Comparison of ENCODE assay signal across 1 cellular context in genomic region chr16:27449434-27450188, GRCh38.
TF ChIP-seq lines count a peak whose summit lies in the region.

No MANE protein-coding gene starts in this region.

TF ChIP-seq in GM12878, 131 proteins besides CTCF, POLR2A, EP300 and RAD21 (continued from another document and continues in another):
- TF ChIP-seq E2F8 (IDR thresholded peaks at IDR 0.05; ENCODE audit: low read depth, partially characterized antibody) (no peak), ZBTB33 (IDR thresholded peaks at IDR 0.05) (no peak), SMAD1 (IDR thresholded peaks at IDR 0.05; ENCODE audit: low read depth, partially characterized antibody) (no peak), ZNF592 (IDR thresholded peaks at IDR 0.05) (no peak), TCF12 (IDR thresholded peaks at IDR 0.05; ENCODE audit: low read depth, low read length) (peak; percentile 86), POLR2AphosphoS5 (IDR thresholded peaks at IDR 0.05; ENCODE audit: low read length) (peak; percentile 80; the same call in 1 of the 2 replicates), ASH2L (IDR thresholded peaks at IDR 0.05; ENCODE audit: borderline replicate concordance, low read depth) (no peak), REST (IDR thresholded peaks at IDR 0.05; ENCODE audit: low read depth, low read length) (no peak), NFIC (IDR thresholded peaks at IDR 0.05; ENCODE audit: low read depth, low read length) (no peak), BCL11A (IDR thresholded peaks at IDR 0.05; ENCODE audit: low read depth, low read length) (peak; percentile 57; the same call in 1 of the 2 replicates), RELA (IDR thresholded peaks at IDR 0.05; ENCODE audit: borderline replicate concordance, partially characterized antibody) (peak; percentile 88), MAX (IDR thresholded peaks at IDR 0.05; ENCODE audit: low read depth, low read length) (no peak), ZZZ3 (IDR thresholded peaks at IDR 0.05; ENCODE audit: control insufficient read depth, insufficient read length, low read depth) (no peak), CBX5 (IDR thresholded peaks at IDR 0.05; ENCODE audit: low read depth) (no peak; the same call in none of the 2 replicates), ATF3 (IDR thresholded peaks at IDR 0.05; ENCODE audit: borderline replicate concordance, extremely low read depth, low read depth, low read length) (no peak), RFX5 (IDR thresholded peaks at IDR 0.05; ENCODE audit: low read depth, low read length) (no peak), HDAC2 (IDR thresholded peaks at IDR 0.05) (no peak), RAD51 (IDR thresholded peaks at IDR 0.05) (no peak), CHD4 (IDR thresholded peaks at IDR 0.05) (no peak), IRF4 (IDR thresholded peaks at IDR 0.05; ENCODE audit: low read depth, low read length) (no peak), E4F1 (IDR thresholded peaks at IDR 0.05; ENCODE audit: borderline replicate concordance, partially characterized antibody) (no peak), FOS (IDR thresholded peaks at IDR 0.05; ENCODE audit: borderline replicate concordance, extremely low read depth, insufficient read length) (no peak), ZSCAN29 (IDR thresholded peaks at IDR 0.05) (no peak; the same call in 1 of the 2 replicates), PAX8 (IDR thresholded peaks at IDR 0.05) (no peak), ZNF207 (IDR thresholded peaks at IDR 0.05; ENCODE audit: borderline replicate concordance) (no peak), GATAD2B (conservative IDR thresholded peaks at IDR 0.05; ENCODE audit: low read depth) (peak; percentile 85), POU2F2 (IDR thresholded peaks at IDR 0.05; ENCODE audit: borderline replicate concordance, low read depth, low read length) (peak; percentile 76; the same call in 2 of the 3 replicates), RCOR1 (conservative IDR thresholded peaks at IDR 0.05; ENCODE audit: low read depth, low read length) (no peak), SREBF1 (IDR thresholded peaks at IDR 0.05; ENCODE audit: low read length) (no peak), POLR2AphosphoS2 (IDR thresholded peaks at IDR 0.05; ENCODE audit: low read depth, low read length) (peak; percentile 68), MXI1 (IDR thresholded peaks at IDR 0.05; ENCODE audit: low read depth, low read length) (peak; percentile 54; the same call in 1 of the 2 replicates), ZNF217 (IDR thresholded peaks at IDR 0.05) (peak; percentile 91), MTA3 (IDR thresholded peaks at IDR 0.05; ENCODE audit: borderline replicate concordance, low read length) (peak; percentile 40; the same call in 1 of the 2 replicates), GABPA (IDR thresholded peaks at IDR 0.05; ENCODE audit: low read depth) (no peak), ZNF384 (IDR thresholded peaks at IDR 0.05; ENCODE audit: borderline replicate concordance, low read depth, low read length) (no peak), SMARCA5 (IDR thresholded peaks at IDR 0.05) (peak; percentile 97), KLF5 (IDR thresholded peaks at IDR 0.05; ENCODE audit: partially characterized antibody) (no peak), SREBF2 (IDR thresholded peaks at IDR 0.05; ENCODE audit: low read length) (no peak), SUPT20H (IDR thresholded peaks at IDR 0.05; ENCODE audit: borderline replicate concordance, control insufficient read depth, low read depth, low read length) (no peak), E2F4 (IDR thresholded peaks at IDR 0.05; ENCODE audit: low read depth, low read length) (no peak), USF1 (IDR thresholded peaks at IDR 0.05; ENCODE audit: borderline replicate concordance, extremely low read length, insufficient read depth, low read depth, low read length) (no peak), PBX3 (IDR thresholded peaks at IDR 0.05; ENCODE audit: insufficient replicate concordance, low read depth, low read length) (peak; percentile 82), RB1 (IDR thresholded peaks at IDR 0.05; ENCODE audit: borderline replicate concordance) (no peak), SPI1 (IDR thresholded peaks at IDR 0.05; ENCODE audit: borderline replicate concordance, insufficient read depth, low read depth, low read length) (peak; percentile 20; the same call in 1 of the 2 replicates), SUZ12 (IDR thresholded peaks at IDR 0.05; ENCODE audit: unreplicated experiment) (no peak), IKZF1 (conservative IDR thresholded peaks at IDR 0.05) (peak; percentile 86), DPF2 (IDR thresholded peaks at IDR 0.05) (peak; percentile 92), NFXL1 (IDR thresholded peaks at IDR 0.05; ENCODE audit: borderline replicate concordance) (peak; percentile 83)
